ENCODE assay signal across 22 cellular contexts in genomic region chr7:127591591-127591990, GRCh38. TPM values are rescaled to one million over a fixed set of nuclear protein-coding genes. Genes with fewer than 3 reads are reported as not detected.
A peak's percentile ranks its signal among the peaks of the same experiment; 100 is the strongest.
DNase-seq lines count a peak whose midpoint lies in the region; ATAC-seq and TF ChIP-seq lines count a peak whose summit lies in the region.
"Had no signal": no experiment of that assay in that cellular context is flagged by ENCODE, and none has a peak within 500 bp of the region (broad histone marks: within the 10 kb centered on the region; RNA-seq: fewer than 3 reads in every experiment).

No MANE protein-coding gene starts in this region.

- no peaks in the 10 kb centered on the region for H3K27me3 Mint-ChIP-seq in CD4-positive, alpha-beta T cell
- no peaks in the 10 kb centered on the region for H3K27me3 Mint-ChIP-seq in T-helper 17 cell
- H3K27me3 Mint-ChIP-seq in endothelial cell (ENCODE audit: unreplicated experiment): peaks cover 17% of the 10 kb centered on the region
- H3K27me3 Mint-ChIP-seq: CD4-positive, alpha-beta memory T cell had no signal

- peaks cover 41% of the 10 kb centered on the region for H3K36me3 Mint-ChIP-seq in CD4-positive, alpha-beta T cell (ENCODE audit: low read depth)
- peaks cover 5% of the 10 kb centered on the region for H3K36me3 Mint-ChIP-seq in T-helper 17 cell (ENCODE audit: low read depth)
- peaks cover 30% of the 10 kb centered on the region for H3K36me3 Mint-ChIP-seq in endothelial cell (ENCODE audit: low read depth, unreplicated experiment)
- H3K36me3 Mint-ChIP-seq in stimulated activated effector memory CD8-positive, alpha-beta T cell treated with anti-CD3 and anti-CD28 coated beads, Interleukin-12 subunit alpha, Interleukin-12 subunit beta, amount 100 ng/mL, for 72 hours: peaks cover 39% of the 10 kb centered on the region

- peak overlapping the region; percentile 66 for H3K4me3 Mint-ChIP-seq in CD4-positive, alpha-beta T cell
- H3K4me3 Mint-ChIP-seq in T-helper 17 cell (peak overlapping the region; percentile 31), endothelial cell (ENCODE audit: unreplicated experiment) (peak overlapping the region; percentile 62)
- no peak overlapping the region for H3K4me3 Mint-ChIP-seq in stimulated activated effector memory CD8-positive, alpha-beta T cell treated with anti-CD3 and anti-CD28 coated beads, Interleukin-12 subunit alpha, Interleukin-12 subunit beta, amount 100 ng/mL, for 72 hours

- H3K36me3 ChIP-seq in brain microvascular endothelial cell (replicated peaks): peaks cover 12% of the 10 kb centered on the region
- H3K36me3 ChIP-seq: MG63 had no signal

- peak overlapping the region; percentile 47 for H3K27ac Mint-ChIP-seq in CD4-positive, alpha-beta T cell
- H3K27ac Mint-ChIP-seq in T-helper 17 cell: no peak overlapping the region
- H3K27ac Mint-ChIP-seq in endothelial cell (ENCODE audit: unreplicated experiment): no peak overlapping the region
- peak overlapping the region; percentile 56 for H3K27ac Mint-ChIP-seq in stimulated activated effector memory CD8-positive, alpha-beta T cell treated with anti-CD3 and anti-CD28 coated beads, Interleukin-12 subunit alpha, Interleukin-12 subunit beta, amount 100 ng/mL, for 72 hours

- POLR2A ChIA-PET in CD4-positive, alpha-beta T cell (lab: Charles Lee): no interaction called here

- no peak for DNase-seq in CD4-positive, alpha-beta T cell
- DNase-seq in T-helper 17 cell (no peak), endothelial cell (ENCODE audit: low spot score) (no peak), brain microvascular endothelial cell (no peak), HuH-7.5 (ENCODE audit: low spot score) (no peak), islet precursor cell (no peak)
- no peak for DNase-seq in stimulated activated effector memory CD8-positive, alpha-beta T cell treated with anti-CD3 and anti-CD28 coated beads, Interleukin-12 subunit alpha, Interleukin-12 subunit beta, amount 100 ng/mL, for 72 hours (ENCODE audit: low spot score in 2 of 2)
- DNase-seq: Calu3; CD4-positive, alpha-beta memory T cell; DMS53; GDM1; MG63; NCI-H1417; NCI-H1694 treated with DMSO at 0.1 percent for 48 hours; NCI-H2081 treated with DMSO at 0.1 percent for 48 hours; NCI-H2171 treated with DMSO at 0.1 percent for 48 hours; NCI-H526; Peyer's patch; SJCRH30 had no signal

- no peak overlapping the region for H3K27ac ChIP-seq in CD4-positive, alpha-beta T cell (ENCODE audit: low read depth, low read length)
- H3K27ac ChIP-seq in brain microvascular endothelial cell: no peak overlapping the region
- H3K27ac ChIP-seq: Peyer's patch, SJCRH30 had no signal

- no peaks in the 10 kb centered on the region for H3K27me3 ChIP-seq in CD4-positive, alpha-beta T cell (ENCODE audit: control insufficient read depth, insufficient read depth, low read length)
- no peaks in the 10 kb centered on the region for H3K27me3 ChIP-seq in brain microvascular endothelial cell (replicated peaks)
- H3K27me3 ChIP-seq: MG63, Peyer's patch, SJCRH30 had no signal

- no peak overlapping the region for H3K4me3 ChIP-seq in brain microvascular endothelial cell (ENCODE audit: low read depth, low read length)
- H3K4me3 ChIP-seq: MG63, Peyer's patch, SJCRH30 had no signal

- CTCF ChIA-PET in CD4-positive, alpha-beta T cell (lab: Charles Lee): no interaction called here

- in situ Hi-C loops in brain microvascular endothelial cell (cut with HindIII; ENCODE audit: low pct_ligation_motif_present, low sequenced_read_pairs): no loop called here

- H3K4me1 Mint-ChIP-seq in CD4-positive, alpha-beta T cell (ENCODE audit: low read depth): peaks cover 27% of the 10 kb centered on the region
- H3K4me1 Mint-ChIP-seq in T-helper 17 cell (peaks cover 13% of the 10 kb centered on the region), endothelial cell (ENCODE audit: unreplicated experiment) (peaks cover 27% of the 10 kb centered on the region)
- H3K4me1 Mint-ChIP-seq in stimulated activated effector memory CD8-positive, alpha-beta T cell treated with anti-CD3 and anti-CD28 coated beads, Interleukin-12 subunit alpha, Interleukin-12 subunit beta, amount 100 ng/mL, for 72 hours: peaks cover 32% of the 10 kb centered on the region

- H3K9me3 ChIP-seq in CD4-positive, alpha-beta T cell (ENCODE audit: control insufficient read depth, low read length): no peaks in the 10 kb centered on the region
- H3K9me3 ChIP-seq in T-helper 17 cell (ENCODE audit: control insufficient read depth, low read length, poor library complexity, severe bottlenecking): no peaks in the 10 kb centered on the region
- H3K9me3 ChIP-seq: MG63, Peyer's patch, SJCRH30 had no signal

- no peak for TF ChIP-seq CTCF in CD4-positive, alpha-beta T cell (IDR thresholded peaks at IDR 0.05)
- TF ChIP-seq CTCF in endothelial cell (IDR thresholded peaks at IDR 0.05; ENCODE audit: unreplicated experiment) (no peak), brain microvascular endothelial cell (IDR thresholded peaks at IDR 0.05; ENCODE audit: low read depth, low read length, missing control alignments) (no peak)

- intact Hi-C loops in CD4-positive, alpha-beta T cell (cut with DNase I, micrococcal nuclease): no loop called here

- H3K9me3 Mint-ChIP-seq in CD4-positive, alpha-beta T cell: no peaks in the 10 kb centered on the region
- H3K9me3 Mint-ChIP-seq in endothelial cell (ENCODE audit: unreplicated experiment): no peaks in the 10 kb centered on the region
- H3K9me3 Mint-ChIP-seq in stimulated activated effector memory CD8-positive, alpha-beta T cell treated with anti-CD3 and anti-CD28 coated beads, Interleukin-12 subunit alpha, Interleukin-12 subunit beta, amount 100 ng/mL, for 72 hours: no peaks in the 10 kb centered on the region
- H3K9me3 Mint-ChIP-seq: CD4-positive, alpha-beta memory T cell had no signal

- ATAC-seq in CD4-positive, alpha-beta T cell (ENCODE audit: poor library complexity): no peak
- ATAC-seq in T-helper 17 cell: no peak
- no peak for ATAC-seq in stimulated activated effector memory CD8-positive, alpha-beta T cell treated with anti-CD3 and anti-CD28 coated beads, Interleukin-12 subunit alpha, Interleukin-12 subunit beta, amount 100 ng/mL, for 72 hours

RNA-seq across cellular contexts. Expression of gene FSCN3, which starts 1.9 kb away (rescaled TPM):
- total RNA-seq in CD4-positive, alpha-beta T cell: 1 to 10 TPM; 5.6 to 6.3 TPM
- total RNA-seq in T-helper 17 cell (1 to 10 TPM; 2.5 to 3.4 TPM), endothelial cell (ENCODE audit: unreplicated experiment) (1.5 TPM)
- total RNA-seq: Calu3 had no signal

RNA-seq across cellular contexts. Expression of gene ARF5, which starts 3.4 kb away (rescaled TPM):
- 10 to 100 TPM; 87.0 TPM for total RNA-seq in CD4-positive, alpha-beta T cell
- total RNA-seq in T-helper 17 cell (100 to 1,000 TPM in 1 of 2 donors, 10 to 100 TPM in 1; 95.5 to 105 TPM), endothelial cell (ENCODE audit: unreplicated experiment) (354 TPM)

RNA-seq across cellular contexts. Expression of gene GCC1, which starts 6.2 kb away (rescaled TPM):
- 10 to 100 TPM; 29.8 to 30.6 TPM for total RNA-seq in CD4-positive, alpha-beta T cell
- 10 to 100 TPM; 27.4 to 33.6 TPM for total RNA-seq in T-helper 17 cell
- total RNA-seq in endothelial cell (ENCODE audit: unreplicated experiment): 21.8 TPM

RNA-seq across cellular contexts. Expression of gene PAX4, which starts 26.4 kb away (rescaled TPM):
- total RNA-seq in CD4-positive, alpha-beta T cell: not detected
- total RNA-seq in T-helper 17 cell: not detected
- 0.33 TPM for total RNA-seq in endothelial cell (ENCODE audit: unreplicated experiment)
- total RNA-seq: Calu3; CD4-positive, alpha-beta memory T cell; H4; LHCN-M2; OCI-LY7; SJCRH30 had no signal

Comparison
In these comparisons a context has a peak if more than half of its experiments do, and no peak if none do; other contexts are left out.
1. H3K27ac Mint-ChIP-seq: peak in CD4-positive, alpha-beta T cell (single experiment) and stimulated activated effector memory CD8-positive, alpha-beta T cell treated with anti-CD3 and anti-CD28 coated beads, Interleukin-12 subunit alpha, Interleukin-12 subunit beta, amount 100 ng/mL, for 72 hours (single experiment); none in T-helper 17 cell (single experiment) and endothelial cell (single experiment).